ENCODE assay signal across 9 cellular contexts in the genomic region with DNA sequence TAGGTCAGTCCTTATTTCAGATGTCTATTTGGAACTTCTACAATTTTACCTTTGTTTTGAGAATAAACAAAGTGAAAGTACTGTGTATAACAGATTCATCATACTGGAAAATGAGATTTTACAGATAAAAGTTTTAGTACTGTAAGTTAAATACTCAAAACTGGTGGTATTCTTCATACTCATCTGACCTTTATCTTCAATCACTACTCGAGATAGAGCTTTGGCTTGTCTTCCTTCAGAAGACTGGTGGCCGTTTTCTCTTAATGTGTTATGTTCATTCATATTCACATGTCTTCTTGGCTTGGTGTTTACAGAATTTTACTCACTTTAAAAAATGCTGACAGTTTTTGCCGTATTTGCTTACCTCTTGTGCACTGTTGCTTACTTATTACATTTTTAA. TPM values are rescaled to one million over a fixed set of nuclear protein-coding genes. Genes with fewer than 3 reads are reported as not detected.
A peak's percentile ranks its signal among the peaks of the same experiment; 100 is the strongest.
DNase-seq lines count a peak whose midpoint lies in the region; ATAC-seq, FAIRE-seq and TF ChIP-seq lines count a peak whose summit lies in the region.
"Had no signal": no experiment of that assay in that cellular context is flagged by ENCODE, and none has a peak within 500 bp of the region (broad histone marks: within the 10 kb centered on the region; RNA-seq: fewer than 3 reads in every experiment).

No MANE protein-coding gene starts in this region.

- H3K27me3 Mint-ChIP-seq in GM23338 (ENCODE audit: insufficient read depth, low read depth, poor library complexity) = peaks cover 5% of the 10 kb centered on the region

- H3K4me1 Mint-ChIP-seq in GM23338 = peaks cover 31% of the 10 kb centered on the region

- H3K9me3 Mint-ChIP-seq in GM23338 = no peaks in the 10 kb centered on the region

- no peaks in the 10 kb centered on the region for H3K9me3 ChIP-seq in sigmoid colon

- no peak overlapping the region for H3K27ac Mint-ChIP-seq in GM23338

- H2AFZ ChIP-seq in GM23338 = no peak overlapping the region

- peak overlapping the region; percentile 99 for H3K4me3 ChIP-seq in GM23338
- peak overlapping the region in 3 of 4 donors; percentile 71 to 98 (median 94) for H3K4me3 ChIP-seq in sigmoid colon

- H4K20me1 ChIP-seq in GM23338 (replicated peaks; ENCODE audit: insufficient read depth) = peaks cover 16% of the 10 kb centered on the region

- no peaks in the 10 kb centered on the region for H3K36me3 Mint-ChIP-seq in GM23338 (ENCODE audit: low read depth)

- 7 to 18% methylated on average over 3 of the region's 3 CpGs for WGBS in sigmoid colon, 2 donors

- H3K4me1 ChIP-seq in GM23338 (ENCODE audit: insufficient read depth) (peaks cover 33% of the 10 kb centered on the region), sigmoid colon (peaks cover 0 to 58% (median 43%) of the 10 kb centered on the region in 4 donors)

- H3K4me2 ChIP-seq in GM23338 = peak overlapping the region; percentile 85

- H3K36me3 ChIP-seq in GM23338 (ENCODE audit: insufficient read depth) (no peaks in the 10 kb centered on the region), sigmoid colon (no peaks in the 10 kb centered on the region)

- TF ChIP-seq CTCF in GM23338 (conservative IDR thresholded peaks at IDR 0.05; ENCODE audit: low read depth in 2 of 2) (no peak), sigmoid colon (IDR thresholded peaks at IDR 0.05) (no peak)

- H3K27ac ChIP-seq in GM23338 (ENCODE audit: low read depth) = no peak overlapping the region
- H3K27ac ChIP-seq in sigmoid colon = peak overlapping the region in 3 of 4 donors; percentile 90 to 95 (median 94)

- intact Hi-C loops in sigmoid colon (cut with DNase I) = loop anchor here (10.0 kb wide), 1 partner anchor 71 kb away; no protein-coding TSS in a partner anchor

- 0 out of 2 replicates have a peak, but pooled peaks cover 3% of the 10 kb centered on the region for H3K9me2 ChIP-seq in GM23338 (ENCODE audit: insufficient read depth)

- no peak for TF ChIP-seq POLR2A in sigmoid colon (IDR thresholded peaks at IDR 0.05)

- ATAC-seq in GM23338 (no peak), HG02973 (IDR thresholded peaks at IDR 0.05; ENCODE audit: unreplicated experiment) (no peak), GM21381 (IDR thresholded peaks at IDR 0.05; ENCODE audit: unreplicated experiment) (no peak)

- H3K27me3 ChIP-seq in GM23338 (ENCODE audit: insufficient read depth) (no peaks in the 10 kb centered on the region), sigmoid colon (no peaks in the 10 kb centered on the region)

- no peak for TF ChIP-seq EP300 in sigmoid colon (IDR thresholded peaks at IDR 0.05)

- FAIRE-seq in endometrium (lab: Jason Lieb, UNC) = peak; percentile 21

- DNase-seq in GM23338 (ENCODE audit: low spot score) (no peak), OCI-M1 (lab: John Stamatoyannopoulos, UW) (peak; percentile 48), sigmoid colon (no peak), H4 (ENCODE audit: low spot score) (no peak)
- DNase-seq: H7, NCI-H345 had no signal

- H3F3A ChIP-seq in GM23338 (replicated peaks; ENCODE audit: low read depth) = peaks cover 9% of the 10 kb centered on the region

- H3K4me3 Mint-ChIP-seq in GM23338 = peak overlapping the region; percentile 93

- peaks cover 64% of the 10 kb centered on the region for H3K79me2 ChIP-seq in GM23338 (replicated peaks; ENCODE audit: insufficient read depth)

TF ChIP-seq in GM23338, 12 proteins besides CTCF, POLR2A, EP300 and RAD21 (continues in another document):
- TF ChIP-seq JUNB (IDR thresholded peaks at IDR 0.05; ENCODE audit: unreplicated experiment) (no peak), STAT1 (IDR thresholded peaks at IDR 0.05; ENCODE audit: unreplicated experiment) (no peak), CREB1 (CRISPR knock-in tag; IDR thresholded peaks at IDR 0.05; ENCODE audit: low read depth) (no peak), EZH2phosphoT487 (IDR thresholded peaks at IDR 0.05; ENCODE audit: unreplicated experiment) (no peak), EZH2 (IDR thresholded peaks at IDR 0.05; ENCODE audit: low read depth, unreplicated experiment) (no peak), ZNF114 (CRISPR knock-in tag; IDR thresholded peaks at IDR 0.05) (no peak), NANOG (IDR thresholded peaks at IDR 0.05; ENCODE audit: borderline replicate concordance) (no peak)
- TF ChIP-seq, protein P1, sequence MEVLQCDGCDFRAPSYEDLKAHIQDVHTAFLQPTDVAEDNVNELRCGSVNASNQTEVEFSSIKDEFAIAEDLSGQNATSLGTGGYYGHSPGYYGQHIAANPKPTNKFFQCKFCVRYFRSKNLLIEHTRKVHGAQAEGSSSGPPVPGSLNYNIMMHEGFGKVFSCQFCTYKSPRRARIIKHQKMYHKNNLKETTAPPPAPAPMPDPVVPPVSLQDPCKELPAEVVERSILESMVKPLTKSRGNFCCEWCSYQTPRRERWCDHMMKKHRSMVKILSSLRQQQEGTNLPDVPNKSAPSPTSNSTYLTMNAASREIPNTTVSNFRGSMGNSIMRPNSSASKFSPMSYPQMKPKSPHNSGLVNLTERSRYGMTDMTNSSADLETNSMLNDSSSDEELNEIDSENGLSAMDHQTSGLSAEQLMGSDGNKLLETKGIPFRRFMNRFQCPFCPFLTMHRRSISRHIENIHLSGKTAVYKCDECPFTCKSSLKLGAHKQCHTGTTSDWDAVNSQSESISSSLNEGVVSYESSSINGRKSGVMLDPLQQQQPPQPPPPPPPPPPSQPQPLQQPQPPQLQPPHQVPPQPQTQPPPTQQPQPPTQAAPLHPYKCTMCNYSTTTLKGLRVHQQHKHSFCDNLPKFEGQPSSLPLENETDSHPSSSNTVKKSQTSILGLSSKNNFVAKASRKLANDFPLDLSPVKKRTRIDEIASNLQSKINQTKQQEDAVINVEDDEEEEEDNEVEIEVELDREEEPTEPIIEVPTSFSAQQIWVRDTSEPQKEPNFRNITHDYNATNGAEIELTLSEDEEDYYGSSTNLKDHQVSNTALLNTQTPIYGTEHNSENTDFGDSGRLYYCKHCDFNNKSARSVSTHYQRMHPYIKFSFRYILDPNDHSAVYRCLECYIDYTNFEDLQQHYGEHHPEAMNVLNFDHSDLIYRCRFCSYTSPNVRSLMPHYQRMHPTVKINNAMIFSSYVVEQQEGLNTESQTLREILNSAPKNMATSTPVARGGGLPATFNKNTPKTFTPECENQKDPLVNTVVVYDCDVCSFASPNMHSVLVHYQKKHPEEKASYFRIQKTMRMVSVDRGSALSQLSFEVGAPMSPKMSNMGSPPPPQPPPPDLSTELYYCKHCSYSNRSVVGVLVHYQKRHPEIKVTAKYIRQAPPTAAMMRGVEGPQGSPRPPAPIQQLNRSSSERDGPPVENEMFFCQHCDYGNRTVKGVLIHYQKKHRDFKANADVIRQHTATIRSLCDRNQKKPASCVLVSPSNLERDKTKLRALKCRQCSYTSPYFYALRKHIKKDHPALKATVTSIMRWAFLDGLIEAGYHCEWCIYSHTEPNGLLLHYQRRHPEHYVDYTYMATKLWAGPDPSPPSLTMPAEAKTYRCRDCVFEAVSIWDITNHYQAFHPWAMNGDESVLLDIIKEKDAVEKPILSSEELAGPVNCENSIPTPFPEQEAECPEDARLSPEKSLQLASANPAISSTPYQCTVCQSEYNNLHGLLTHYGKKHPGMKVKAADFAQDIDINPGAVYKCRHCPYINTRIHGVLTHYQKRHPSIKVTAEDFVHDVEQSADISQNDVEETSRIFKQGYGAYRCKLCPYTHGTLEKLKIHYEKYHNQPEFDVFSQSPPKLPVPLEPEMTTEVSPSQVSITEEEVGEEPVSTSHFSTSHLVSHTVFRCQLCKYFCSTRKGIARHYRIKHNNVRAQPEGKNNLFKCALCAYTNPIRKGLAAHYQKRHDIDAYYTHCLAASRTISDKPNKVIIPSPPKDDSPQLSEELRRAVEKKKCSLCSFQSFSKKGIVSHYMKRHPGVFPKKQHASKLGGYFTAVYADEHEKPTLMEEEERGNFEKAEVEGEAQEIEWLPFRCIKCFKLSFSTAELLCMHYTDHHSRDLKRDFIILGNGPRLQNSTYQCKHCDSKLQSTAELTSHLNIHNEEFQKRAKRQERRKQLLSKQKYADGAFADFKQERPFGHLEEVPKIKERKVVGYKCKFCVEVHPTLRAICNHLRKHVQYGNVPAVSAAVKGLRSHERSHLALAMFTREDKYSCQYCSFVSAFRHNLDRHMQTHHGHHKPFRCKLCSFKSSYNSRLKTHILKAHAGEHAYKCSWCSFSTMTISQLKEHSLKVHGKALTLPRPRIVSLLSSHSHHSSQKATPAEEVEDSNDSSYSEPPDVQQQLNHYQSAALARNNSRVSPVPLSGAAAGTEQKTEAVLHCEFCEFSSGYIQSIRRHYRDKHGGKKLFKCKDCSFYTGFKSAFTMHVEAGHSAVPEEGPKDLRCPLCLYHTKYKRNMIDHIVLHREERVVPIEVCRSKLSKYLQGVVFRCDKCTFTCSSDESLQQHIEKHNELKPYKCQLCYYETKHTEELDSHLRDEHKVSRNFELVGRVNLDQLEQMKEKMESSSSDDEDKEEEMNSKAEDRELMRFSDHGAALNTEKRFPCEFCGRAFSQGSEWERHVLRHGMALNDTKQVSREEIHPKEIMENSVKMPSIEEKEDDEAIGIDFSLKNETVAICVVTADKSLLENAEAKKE (CRISPR knock-in tag; IDR thresholded peaks at IDR 0.05) = no peak

RNA-seq across cellular contexts. Expression of a gene that starts 2.1 kb away (rescaled TPM):
- 13.5 and 15.4 TPM in 2 replicates for total RNA-seq in GM23338 (2014; rRNA removed; shearing (Covaris generic))
- polyA plus RNA-seq in GM23338 (2016; fragmentation: Nextera tagmentation; extraction: Ambion mirVana) (3.1 and 4.5 TPM in 2 replicates), sigmoid colon (10 to 100 TPM in 2 of 3 donors, 1 to 10 TPM in 1; 8.6 to 15.0 (median 14.3) TPM)
- total RNA-seq in sigmoid colon = 10 to 100 TPM; 29.1 to 43.3 (median 37.5) TPM
- total RNA-seq in H4 (2014; rRNA removed; shearing (Covaris generic)) = 6.6 and 7.7 TPM in 2 replicates
